Comparison of ENCODE assay signal across 15 cellular contexts in the genomic region with DNA sequence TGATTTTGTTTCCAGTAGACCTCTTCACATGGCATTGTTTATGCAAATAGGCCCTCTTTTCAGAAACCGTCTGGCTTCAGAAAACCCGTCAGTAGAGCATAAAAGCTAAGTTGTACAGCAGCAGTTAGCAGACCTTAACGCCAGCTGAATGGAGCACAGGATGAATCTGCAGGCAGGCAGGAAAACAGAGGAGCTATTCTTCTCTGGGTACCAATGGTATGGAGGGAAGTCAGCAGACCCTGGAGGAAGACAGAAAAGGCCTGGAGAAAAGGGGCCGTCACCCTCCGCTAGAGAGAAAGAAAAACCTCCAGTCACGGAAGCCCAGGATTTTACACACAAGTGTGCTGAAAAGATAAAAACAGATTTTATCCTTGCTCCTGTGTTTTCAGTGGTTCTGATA.
A peak's percentile ranks its signal among the peaks of the same experiment; 100 is the strongest.
DNase-seq lines count a peak whose midpoint lies in the region; ATAC-seq and TF ChIP-seq lines count a peak whose summit lies in the region.
"Had no signal": no experiment of that assay in that cellular context is flagged by ENCODE, and none has a peak within 500 bp of the region (broad histone marks: within the 10 kb centered on the region; RNA-seq: fewer than 3 reads in every experiment).

No MANE protein-coding gene starts in this region.

- TF ChIP-seq RAD21 in neural cell (conservative IDR thresholded peaks at IDR 0.05) = no peak

- H3K9ac ChIP-seq in fibroblast of lung (ENCODE audit: insufficient read depth, low read length) (no peak overlapping the region), neural cell (ENCODE audit: low read length) (peak overlapping the region; percentile 67), GM23248 (no peak overlapping the region)

- no peaks in the 10 kb centered on the region for H3K9me3 ChIP-seq in fibroblast of lung (ENCODE audit: control insufficient read depth, insufficient read depth, low read depth, low read length)
- no peaks in the 10 kb centered on the region for H3K9me3 ChIP-seq in neural cell (ENCODE audit: low read length)
- H3K9me3 ChIP-seq in GM23248 (ENCODE audit: low read depth) = no peaks in the 10 kb centered on the region
- H3K9me3 ChIP-seq: esophagus squamous epithelium, stomach had no signal

- no peaks in the 10 kb centered on the region for H3K36me3 ChIP-seq in fibroblast of lung (ENCODE audit: control insufficient read depth, insufficient read depth, low read length)
- no peaks in the 10 kb centered on the region for H3K36me3 ChIP-seq in neural cell (ENCODE audit: insufficient read depth, low read length)
- no peaks in the 10 kb centered on the region for H3K36me3 ChIP-seq in GM23248 (ENCODE audit: low read depth)
- H3K36me3 ChIP-seq: esophagus squamous epithelium, stomach, WERI-Rb-1 had no signal

- H3K27me3 ChIP-seq in fibroblast of lung (ENCODE audit: control insufficient read depth, insufficient read depth, low read length) (no peaks in the 10 kb centered on the region), neural cell (ENCODE audit: insufficient read depth, low read depth, low read length) (no peaks in the 10 kb centered on the region), GM23248 (replicated peaks; ENCODE audit: insufficient read depth) (no peaks in the 10 kb centered on the region)
- H3K27me3 ChIP-seq: esophagus squamous epithelium, stomach had no signal

- TF ChIP-seq EP300 in neural cell (conservative IDR thresholded peaks at IDR 0.05; ENCODE audit: poor library complexity, severe bottlenecking) = no peak

- H3K27ac ChIP-seq in fibroblast of lung (ENCODE audit: insufficient read depth, low read length) (no peak overlapping the region), neural cell (ENCODE audit: low read length) (peak overlapping the region; percentile 82), GM23248 (no peak overlapping the region)
- H3K27ac ChIP-seq: esophagus squamous epithelium, stomach, WERI-Rb-1 had no signal

- H3K4me3 ChIP-seq in fibroblast of lung (replicated peaks in 1 of 4; ENCODE audit: control extremely low read depth in 1 of 4, insufficient read depth in 1 of 4, low read depth in 3 of 4, low read length in 4 of 4) (peak overlapping the region in 1 of 4 experiments; percentile 37), neural cell (ENCODE audit: low read length) (peak overlapping the region; percentile 50), GM23248 (no peak overlapping the region)
- H3K4me3 ChIP-seq: esophagus squamous epithelium, stomach had no signal

- 78 to 79% methylated on average over 6 of the region's 6 CpGs for whole genome bisulfite sequencing in GM23248 (ENCODE audit: low coverage in 1 of 2, low lambda C conversion rate in 2 of 2, missing lambda C conversion rate in 2 of 2), 2 experiments

- DNase-seq in DMS79 (lab: John Stamatoyannopoulos, UW) (peak; percentile 20), NCI-H345 treated with DMSO at 0.1 percent for 48 hours (lab: John Stamatoyannopoulos, UW; ENCODE audit: unreplicated experiment) (peak; percentile 15), fibroblast of lung (ENCODE audit: low read depth in 2 of 2) (peak; percentile 28 to 47), GM23248 (no peak)
- no peak for DNase-seq in stimulated activated CD4-positive, alpha-beta T cell treated with anti-CD3 and anti-CD28 coated beads, Interleukin-2, amount 100 ng/mL, for 24 hours
- no peak for DNase-seq in activated CD8-positive, alpha-beta memory T cell treated with anti-CD3 and anti-CD28 coated beads for 24 hours
- DNase-seq: activated T-cell treated with anti-CD3 and anti-CD28 coated beads, Interleukin-2, amount 50 U/mL, for 1 hour; aorta; esophagus squamous epithelium; NCI-H82; stimulated activated CD4-positive, alpha-beta T cell treated with anti-CD3 and anti-CD28 coated beads, Interleukin-2, amount 100 ng/mL, for 48 hours; stomach; WERI-Rb-1 had no signal

- no peak for TF ChIP-seq CTCF in fibroblast of lung (conservative IDR thresholded peaks at IDR 0.05 in 1 of 2, IDR thresholded peaks at IDR 0.05 in 1 of 2; ENCODE audit: low read depth in 1 of 2, low read length in 2 of 2)
- no peak for TF ChIP-seq CTCF in neural cell (IDR thresholded peaks at IDR 0.05; ENCODE audit: poor library complexity, severe bottlenecking)

- H4K20me1 ChIP-seq in fibroblast of lung (ENCODE audit: control insufficient read depth, extremely low read depth, insufficient read depth, low read length) (no peaks in the 10 kb centered on the region), neural cell (ENCODE audit: insufficient read depth) (no peaks in the 10 kb centered on the region), GM23248 (ENCODE audit: insufficient read depth) (no peaks in the 10 kb centered on the region)

- peak overlapping the region; percentile 69 for H3K4me2 ChIP-seq in fibroblast of lung (ENCODE audit: extremely low read depth, insufficient read depth, low read length)
- peak overlapping the region; percentile 76 for H3K4me2 ChIP-seq in neural cell (ENCODE audit: low read length)
- no peak overlapping the region for H3K4me2 ChIP-seq in GM23248 (ENCODE audit: unreplicated experiment)

- no peaks in the 10 kb centered on the region for H3K9me2 ChIP-seq in neural cell (ENCODE audit: insufficient read depth, low read length)
- no peaks in the 10 kb centered on the region for H3K9me2 ChIP-seq in GM23248 (ENCODE audit: insufficient read depth)

- no peak for ATAC-seq in GM21515 (IDR thresholded peaks at IDR 0.05; ENCODE audit: unreplicated experiment)

- H3F3A ChIP-seq in neural cell (ENCODE audit: insufficient read depth, low read length, poor library complexity, severe bottlenecking) = peaks cover 6% of the 10 kb centered on the region
- H3F3A ChIP-seq in GM23248 (ENCODE audit: insufficient read depth) = no peaks in the 10 kb centered on the region

- in situ Hi-C loops in GM23248 (cut with MboI) = no loop called here

- H3K79me2 ChIP-seq in fibroblast of lung (ENCODE audit: control insufficient read depth, insufficient read depth, low read length) (no peaks in the 10 kb centered on the region), neural cell (replicated peaks; ENCODE audit: insufficient read depth, low read length) (no peaks in the 10 kb centered on the region), GM23248 (ENCODE audit: insufficient read depth) (no peaks in the 10 kb centered on the region)

- H3K4me1 ChIP-seq in fibroblast of lung (ENCODE audit: control insufficient read depth, extremely low read depth, insufficient read depth, low read length) (no peaks in the 10 kb centered on the region), GM23248 (ENCODE audit: insufficient read depth) (no peaks in the 10 kb centered on the region)
- H3K4me1 ChIP-seq: esophagus squamous epithelium, stomach had no signal

- H2AFZ ChIP-seq in fibroblast of lung (ENCODE audit: low read length) (peak overlapping the region; percentile 49), neural cell (ENCODE audit: low read depth, low read length) (peak overlapping the region; percentile 79), GM23248 (no peak overlapping the region)

TF ChIP-seq in neural cell, 6 proteins besides CTCF, POLR2A, EP300 and RAD21:
- no peak for TF ChIP-seq SMC3 (conservative IDR thresholded peaks at IDR 0.05; ENCODE audit: poor library complexity)
- TF ChIP-seq POLR2AphosphoS5 (IDR thresholded peaks at IDR 0.05) = peak; percentile 44
- TF ChIP-seq, protein P1, sequence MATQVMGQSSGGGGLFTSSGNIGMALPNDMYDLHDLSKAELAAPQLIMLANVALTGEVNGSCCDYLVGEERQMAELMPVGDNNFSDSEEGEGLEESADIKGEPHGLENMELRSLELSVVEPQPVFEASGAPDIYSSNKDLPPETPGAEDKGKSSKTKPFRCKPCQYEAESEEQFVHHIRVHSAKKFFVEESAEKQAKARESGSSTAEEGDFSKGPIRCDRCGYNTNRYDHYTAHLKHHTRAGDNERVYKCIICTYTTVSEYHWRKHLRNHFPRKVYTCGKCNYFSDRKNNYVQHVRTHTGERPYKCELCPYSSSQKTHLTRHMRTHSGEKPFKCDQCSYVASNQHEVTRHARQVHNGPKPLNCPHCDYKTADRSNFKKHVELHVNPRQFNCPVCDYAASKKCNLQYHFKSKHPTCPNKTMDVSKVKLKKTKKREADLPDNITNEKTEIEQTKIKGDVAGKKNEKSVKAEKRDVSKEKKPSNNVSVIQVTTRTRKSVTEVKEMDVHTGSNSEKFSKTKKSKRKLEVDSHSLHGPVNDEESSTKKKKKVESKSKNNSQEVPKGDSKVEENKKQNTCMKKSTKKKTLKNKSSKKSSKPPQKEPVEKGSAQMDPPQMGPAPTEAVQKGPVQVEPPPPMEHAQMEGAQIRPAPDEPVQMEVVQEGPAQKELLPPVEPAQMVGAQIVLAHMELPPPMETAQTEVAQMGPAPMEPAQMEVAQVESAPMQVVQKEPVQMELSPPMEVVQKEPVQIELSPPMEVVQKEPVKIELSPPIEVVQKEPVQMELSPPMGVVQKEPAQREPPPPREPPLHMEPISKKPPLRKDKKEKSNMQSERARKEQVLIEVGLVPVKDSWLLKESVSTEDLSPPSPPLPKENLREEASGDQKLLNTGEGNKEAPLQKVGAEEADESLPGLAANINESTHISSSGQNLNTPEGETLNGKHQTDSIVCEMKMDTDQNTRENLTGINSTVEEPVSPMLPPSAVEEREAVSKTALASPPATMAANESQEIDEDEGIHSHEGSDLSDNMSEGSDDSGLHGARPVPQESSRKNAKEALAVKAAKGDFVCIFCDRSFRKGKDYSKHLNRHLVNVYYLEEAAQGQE (IDR thresholded peaks at IDR 0.05; ENCODE audit: borderline replicate concordance) = no peak
- no peak for TF ChIP-seq EZH2 (IDR thresholded peaks at IDR 0.05; ENCODE audit: borderline replicate concordance, insufficient read depth, low read length, poor library complexity, severe bottlenecking)
- no peak for TF ChIP-seq MXI1 (conservative IDR thresholded peaks at IDR 0.05; ENCODE audit: poor library complexity, severe bottlenecking)
TF ChIP-seq in neural cell: peak in this region for 1.

Comparison
In these comparisons a context has a peak if more than half of its experiments do, and no peak if none do; other contexts are left out.
1. DNase-seq: peak in DMS79 (single experiment), NCI-H345 treated with DMSO at 0.1 percent for 48 hours (single experiment) and fibroblast of lung (2 of 2); none in stimulated activated CD4-positive, alpha-beta T cell treated with anti-CD3 and anti-CD28 coated beads, Interleukin-2, amount 100 ng/mL, for 24 hours (0 of 2), GM23248 (single experiment) and activated CD8-positive, alpha-beta memory T cell treated with anti-CD3 and anti-CD28 coated beads for 24 hours (single experiment).